Comparison of ENCODE assay signal across 15 cellular contexts in the genomic region with DNA sequence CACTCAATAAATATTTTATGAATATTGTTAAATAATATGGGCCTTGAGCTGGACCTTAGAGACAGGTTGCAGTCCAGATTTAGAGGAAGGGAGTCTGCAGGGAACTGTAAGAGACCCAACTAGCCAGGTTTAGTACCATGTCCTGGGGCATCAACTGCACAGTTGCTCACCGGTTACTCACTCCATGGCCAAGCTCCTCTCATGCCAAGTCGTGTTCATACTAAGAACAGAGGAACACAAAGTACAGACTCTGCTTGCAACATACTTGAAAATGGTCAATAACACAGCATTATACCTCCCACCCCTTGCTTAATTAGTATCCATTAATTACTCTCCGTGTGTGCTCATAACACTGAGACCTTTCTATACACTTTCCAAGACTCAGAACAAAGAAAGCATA.
DNase-seq lines count a peak whose midpoint lies in the region; ATAC-seq and TF ChIP-seq lines count a peak whose summit lies in the region.
"Had no signal": no experiment of that assay in that cellular context is flagged by ENCODE, and none has a peak within 500 bp of the region (broad histone marks: within the 10 kb centered on the region; RNA-seq: fewer than 3 reads in every experiment).

No MANE protein-coding gene starts in this region.

- H2AFZ ChIP-seq in mammary epithelial cell (ENCODE audit: low read depth, low read length): peak overlapping the region; percentile 42
- H2AFZ ChIP-seq in OCI-LY7 (ENCODE audit: low read length): no peak overlapping the region
- no peak overlapping the region for H2AFZ ChIP-seq in MM.1S (ENCODE audit: low read length)

- dilution Hi-C loops in mammary epithelial cell (cut with HindIII; ENCODE audit: low sequenced_read_pairs): no loop called here

- H3K27me3 ChIP-seq in adipocyte (replicated peaks; ENCODE audit: control insufficient read depth, insufficient read depth, low read length): no peaks in the 10 kb centered on the region
- no peaks in the 10 kb centered on the region for H3K27me3 ChIP-seq in mammary epithelial cell (ENCODE audit: insufficient read depth, low read length)
- no peaks in the 10 kb centered on the region for H3K27me3 ChIP-seq in foreskin keratinocyte
- H3K27me3 ChIP-seq in H7 (ENCODE audit: control insufficient read depth, insufficient read depth, low read length): no peaks in the 10 kb centered on the region
- H3K27me3 ChIP-seq in MM.1S (replicated peaks; ENCODE audit: insufficient read depth, low read length): no peaks in the 10 kb centered on the region

- no peak for TF ChIP-seq CTCF in mammary epithelial cell (conservative IDR thresholded peaks at IDR 0.05 in 1 of 2, IDR thresholded peaks at IDR 0.05 in 1 of 2; ENCODE audit: extremely low read depth in 1 of 2, insufficient read depth in 1 of 2, low read depth in 1 of 2, low read length in 2 of 2)
- TF ChIP-seq CTCF in foreskin keratinocyte (conservative IDR thresholded peaks at IDR 0.05): no peak
- no peak for TF ChIP-seq CTCF in OCI-LY7 (conservative IDR thresholded peaks at IDR 0.05; ENCODE audit: low read length)
- TF ChIP-seq CTCF in MM.1S (IDR thresholded peaks at IDR 0.05; ENCODE audit: low read length): no peak

- H3K9me3 Mint-ChIP-seq in stimulated activated naive B cell treated with anti-CD40 and anti-IgM and Interleukin-4, amounts not matched to agents 10 μg/mL and 1 μg/mL and 100 μg/mL, for 72 hours: peaks cover 3 to 8% of the 10 kb centered on the region in 2 donors
- H3K9me3 Mint-ChIP-seq: CD8-positive, alpha-beta T cell had no signal

- in situ Hi-C loops in mammary epithelial cell (cut with MboI; ENCODE audit: low sequenced_read_pairs in 2 of 2): no loop called here

- intact Hi-C loops in mammary epithelial cell (cut with micrococcal nuclease): loop anchor here (5.0 kb wide), 1 partner anchor 651 kb away; no protein-coding TSS in a partner anchor
- intact Hi-C loops in OCI-LY7 (cut with micrococcal nuclease; ENCODE audit: unreplicated experiment): loop anchor here (10.0 kb wide), 1 partner anchor 377 kb away; no protein-coding TSS in a partner anchor

- H3K27ac ChIP-seq in mammary epithelial cell (ENCODE audit: insufficient read depth, low read depth, low read length): peak overlapping the region; percentile 79
- no peak overlapping the region for H3K27ac ChIP-seq in foreskin keratinocyte
- H3K27ac ChIP-seq in OCI-LY7 (ENCODE audit: low read depth, low read length, poor library complexity, severe bottlenecking): no peak overlapping the region
- H3K27ac ChIP-seq in MM.1S (ENCODE audit: low read length): no peak overlapping the region

- H3K4me1 Mint-ChIP-seq in stimulated activated naive B cell treated with anti-CD40 and anti-IgM and Interleukin-4, amounts not matched to agents 10 μg/mL and 1 μg/mL and 100 μg/mL, for 72 hours: peaks cover 0 to 12% of the 10 kb centered on the region in 2 donors

- no peak overlapping the region for H3K4me3 Mint-ChIP-seq in stimulated activated naive B cell treated with anti-CD40 and anti-IgM and Interleukin-4, amounts not matched to agents 10 μg/mL and 1 μg/mL and 100 μg/mL, for 72 hours
- H3K4me3 Mint-ChIP-seq: CD14-positive monocyte; CD8-positive, alpha-beta T cell had no signal

- peaks cover 21% of the 10 kb centered on the region for H3K4me1 ChIP-seq in adipocyte (ENCODE audit: control insufficient read depth, insufficient read depth, low read length)
- peaks cover 26% of the 10 kb centered on the region for H3K4me1 ChIP-seq in mammary epithelial cell (ENCODE audit: insufficient read depth, low read length)
- H3K4me1 ChIP-seq in foreskin keratinocyte: peaks cover 9% of the 10 kb centered on the region
- no peaks in the 10 kb centered on the region for H3K4me1 ChIP-seq in OCI-LY7 (ENCODE audit: insufficient read depth, low read length, poor library complexity, severe bottlenecking)
- H3K4me1 ChIP-seq in MM.1S (ENCODE audit: low read length): no peaks in the 10 kb centered on the region
- H3K4me1 ChIP-seq: HAP-1 had no signal

- no peaks in the 10 kb centered on the region for H3K36me3 ChIP-seq in adipocyte (ENCODE audit: control insufficient read depth, insufficient read depth, low read length, severe bottlenecking)
- no peaks in the 10 kb centered on the region for H3K36me3 ChIP-seq in mammary epithelial cell (ENCODE audit: insufficient read depth, low read length)
- no peaks in the 10 kb centered on the region for H3K36me3 ChIP-seq in OCI-LY7 (ENCODE audit: insufficient read depth, low read length)
- H3K36me3 ChIP-seq in H7 (replicated peaks; ENCODE audit: control insufficient read depth, insufficient read depth, low read length): no peaks in the 10 kb centered on the region
- no peaks in the 10 kb centered on the region for H3K36me3 ChIP-seq in MM.1S (replicated peaks; ENCODE audit: insufficient read depth, low read length)
- H3K36me3 ChIP-seq: HAP-1 had no signal

- H3K27me3 Mint-ChIP-seq in stimulated activated naive B cell treated with anti-CD40 and anti-IgM and Interleukin-4, amounts not matched to agents 10 μg/mL and 1 μg/mL and 100 μg/mL, for 72 hours: no peaks in the 10 kb centered on the region

- H3K9ac ChIP-seq in adipocyte (ENCODE audit: low read length): peak overlapping the region; percentile 36
- H3K9ac ChIP-seq in mammary epithelial cell (ENCODE audit: insufficient read depth, low read length): peak overlapping the region; percentile 15
- H3K9ac ChIP-seq in MM.1S (ENCODE audit: low read length): no peak overlapping the region

- BruUV-seq in mammary epithelial cell (replicated peaks; lab: Mats Ljungman, UMichigan) (no TSS peak), OCI-LY7 (replicated peaks; lab: Mats Ljungman, UMichigan) (no TSS peak)

- POLR2A ChIA-PET in OCI-LY7 (lab: Charles Lee): no interaction called here

- H3K79me2 ChIP-seq in mammary epithelial cell (ENCODE audit: insufficient read depth, low read length) (no peaks in the 10 kb centered on the region), OCI-LY7 (ENCODE audit: insufficient read depth, low read depth, low read length) (no peaks in the 10 kb centered on the region), MM.1S (ENCODE audit: low read length) (no peaks in the 10 kb centered on the region)

- H3K4me2 ChIP-seq in mammary epithelial cell (ENCODE audit: insufficient read depth, low read depth, low read length): peak overlapping the region; percentile 58
- no peak overlapping the region for H3K4me2 ChIP-seq in OCI-LY7 (ENCODE audit: low read length)
- H3K4me2 ChIP-seq in MM.1S (ENCODE audit: low read depth, low read length): no peak overlapping the region

- peaks cover 0 to 4% of the 10 kb centered on the region in 2 donors for H3K36me3 Mint-ChIP-seq in stimulated activated naive B cell treated with anti-CD40 and anti-IgM and Interleukin-4, amounts not matched to agents 10 μg/mL and 1 μg/mL and 100 μg/mL, for 72 hours
- H3K36me3 Mint-ChIP-seq: CD14-positive monocyte; CD8-positive, alpha-beta T cell had no signal

- no peaks in the 10 kb centered on the region for H3F3A ChIP-seq in MM.1S (ENCODE audit: insufficient read depth, low read length)

- peak overlapping the region; percentile 7 for H3K27ac Mint-ChIP-seq in stimulated activated naive B cell treated with anti-CD40 and anti-IgM and Interleukin-4, amounts not matched to agents 10 μg/mL and 1 μg/mL and 100 μg/mL, for 72 hours
- H3K27ac Mint-ChIP-seq: CD8-positive, alpha-beta T cell had no signal

- CTCF ChIA-PET in mammary epithelial cell (lab: Charles Lee; ENCODE audit: low non-redundant PET): no interaction called here
- CTCF ChIA-PET in OCI-LY7 (lab: Charles Lee; ENCODE audit: unreplicated experiment): no interaction called here

- no peaks in the 10 kb centered on the region for H3K9me2 ChIP-seq in OCI-LY7 (ENCODE audit: insufficient read depth, low read length)
- no peaks in the 10 kb centered on the region for H3K9me2 ChIP-seq in MM.1S (replicated peaks; ENCODE audit: insufficient read depth, low read length)

- peak; percentile 92 for ATAC-seq in foreskin keratinocyte
- no peak for ATAC-seq in stimulated activated naive B cell treated with anti-CD40 and anti-IgM and Interleukin-4, amounts not matched to agents 10 μg/mL and 1 μg/mL and 100 μg/mL, for 72 hours (replicated peaks)
- ATAC-seq: CD8-positive, alpha-beta T cell had no signal

- H3K9me3 ChIP-seq in adipocyte (ENCODE audit: control insufficient read depth, low read length) (peaks cover 8% of the 10 kb centered on the region), mammary epithelial cell (replicated peaks; ENCODE audit: insufficient read depth, low read length) (peaks cover 4% of the 10 kb centered on the region), OCI-LY7 (ENCODE audit: low read length) (no peaks in the 10 kb centered on the region), MM.1S (replicated peaks; ENCODE audit: insufficient read depth, low read length) (no peaks in the 10 kb centered on the region)
- H3K9me3 ChIP-seq: HAP-1 had no signal

- DNase-seq in adipocyte (ENCODE audit: low read depth) (no peak), mammary epithelial cell (peak; percentile 70), foreskin keratinocyte (peak; percentile 43 to 81), OCI-LY7 (ENCODE audit: low spot score) (no peak), H7 (no peak), MM.1S (no peak)
- no peak for DNase-seq in stimulated activated naive B cell treated with anti-CD40 and anti-IgM and Interleukin-4, amounts not matched to agents 10 μg/mL and 1 μg/mL and 100 μg/mL, for 72 hours
- DNase-seq in stimulated activated CD4-positive, alpha-beta T cell treated with anti-CD3 and anti-CD28 coated beads, Interleukin-2, amount 100 ng/mL, for 48 hours: no peak
- DNase-seq: CD8-positive, alpha-beta T cell; COR-L47; DND-41; GDM1; GOT3 had no signal

- no peak overlapping the region for H3K4me3 ChIP-seq in adipocyte (ENCODE audit: low read length)
- H3K4me3 ChIP-seq in mammary epithelial cell (replicated peaks in 1 of 3; ENCODE audit: insufficient read depth in 1 of 3, low read depth in 2 of 3, low read length in 3 of 3): no peak overlapping the region
- H3K4me3 ChIP-seq in OCI-LY7 (ENCODE audit: low read depth, low read length, poor library complexity, severe bottlenecking): no peak overlapping the region
- no peak overlapping the region for H3K4me3 ChIP-seq in H7 (ENCODE audit: insufficient read depth, low read depth, low read length)
- H3K4me3 ChIP-seq in MM.1S (ENCODE audit: low read length): no peak overlapping the region
- H3K4me3 ChIP-seq: HAP-1 had no signal

- H4K20me1 ChIP-seq in mammary epithelial cell (ENCODE audit: insufficient read depth, low read length): no peaks in the 10 kb centered on the region
- H4K20me1 ChIP-seq in OCI-LY7 (ENCODE audit: insufficient read depth, low read length): no peaks in the 10 kb centered on the region
- no peaks in the 10 kb centered on the region for H4K20me1 ChIP-seq in MM.1S (ENCODE audit: insufficient read depth, low read length)

- 2% methylated on average over 3 of the region's 3 CpGs for WGBS in mammary epithelial cell (ENCODE audit: low coverage, missing lambda C conversion rate)

Comparison
In these comparisons a context has a peak if more than half of its experiments do, and no peak if none do; other contexts are left out.
1. DNase-seq: peak in mammary epithelial cell (single experiment) and foreskin keratinocyte (2 of 2); none in adipocyte (single experiment), stimulated activated naive B cell treated with anti-CD40 and anti-IgM and Interleukin-4, amounts not matched to agents 10 μg/mL and 1 μg/mL and 100 μg/mL, for 72 hours (single experiment), stimulated activated CD4-positive, alpha-beta T cell treated with anti-CD3 and anti-CD28 coated beads, Interleukin-2, amount 100 ng/mL, for 48 hours (0 of 2), OCI-LY7 (single experiment), H7 (single experiment) and MM.1S (single experiment).